Comparison of ENCODE assay signal across 16 cellular contexts in the genomic region with DNA sequence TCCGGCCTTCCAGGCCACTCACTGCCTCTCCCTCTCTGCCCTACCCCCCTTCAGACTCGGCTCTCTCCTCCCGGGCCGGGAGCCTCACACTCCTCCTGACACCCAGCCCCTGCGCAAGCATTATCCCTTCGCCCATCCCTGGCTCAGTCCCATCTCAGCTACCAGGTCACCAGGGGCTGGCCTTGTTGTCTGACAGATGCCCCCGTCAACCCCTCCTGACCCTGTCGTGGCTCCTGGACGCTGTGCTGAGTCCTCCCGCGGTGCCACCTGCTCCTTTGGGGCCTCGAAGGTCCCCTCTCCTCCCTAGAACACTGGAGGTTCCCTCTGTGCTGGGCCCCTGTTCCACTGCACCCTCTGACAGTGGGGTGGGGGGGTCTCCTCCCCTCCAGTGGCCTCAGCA.
"Had no signal": no experiment of that assay in that cellular context is flagged by ENCODE, and none has a peak within 500 bp of the region (broad histone marks: within the 10 kb centered on the region; RNA-seq: fewer than 3 reads in every experiment).

No MANE protein-coding gene starts in this region.

- H3K9me3 Mint-ChIP-seq: activated naive CD4-positive, alpha-beta T cell treated with anti-CD3 and anti-CD28 coated beads, Interleukin-2, amount 50 U/mL, for 72 hours; activated T-cell treated with anti-CD3 and anti-CD28 coated beads, Interleukin-2, amount 50 U/mL, for 72 hours; natural killer cell treated with Interleukin-12 subunit alpha and Interleukin-12 subunit beta and Interleukin-15 and Interleukin-18, amount 100 ng/mL, for 72 hours; stimulated activated naive CD8-positive, alpha-beta T cell treated with anti-CD3 and anti-CD28 coated beads, Interleukin-15, amount 100 ng/mL, for 72 hours; T-helper 2 cell treated with Interferon-gamma antibody and Interleukin-4, amounts not matched to agents 5 μg/mL and 100 μg/mL, for 36 hours had no signal

- H3K36me3 Mint-ChIP-seq: activated CD8-positive, alpha-beta memory T cell treated with anti-CD3 and anti-CD28 coated beads, Interleukin-2, amount 10 ng/mL, durations not matched to agents 7 days and 5 days; activated naive CD4-positive, alpha-beta T cell treated with anti-CD3 and anti-CD28 coated beads, Interleukin-2, amount 50 U/mL, for 72 hours; natural killer cell treated with Interleukin-12 subunit alpha and Interleukin-12 subunit beta and Interleukin-15 and Interleukin-18, amount 100 ng/mL, for 72 hours had no signal

- H3K4me3 Mint-ChIP-seq: activated CD4-positive, alpha-beta T cell treated with anti-CD3 and anti-CD28 coated beads for 36 hours; activated CD8-positive, alpha-beta memory T cell treated with anti-CD3 and anti-CD28 coated beads, Interleukin-2, amount 10 ng/mL, durations not matched to agents 7 days and 5 days; activated CD8-positive, alpha-beta T cell treated with anti-CD3 and anti-CD28 coated beads, Interleukin-2, amount 10 ng/mL, durations not matched to agents 7 days and 5 days; natural killer cell treated with Interleukin-12 subunit alpha and Interleukin-12 subunit beta and Interleukin-15 and Interleukin-18, amount 100 ng/mL, for 72 hours; stimulated activated naive CD8-positive, alpha-beta T cell treated with anti-CD3 and anti-CD28 coated beads, Interleukin-15, amount 100 ng/mL, for 72 hours; T-helper 2 cell treated with Interferon-gamma antibody and Interleukin-4, amounts not matched to agents 5 μg/mL and 100 μg/mL, for 36 hours had no signal

- H3K27me3 Mint-ChIP-seq: activated CD4-positive, alpha-beta T cell treated with anti-CD3 and anti-CD28 coated beads for 36 hours; activated CD8-positive, alpha-beta memory T cell treated with anti-CD3 and anti-CD28 coated beads, Interleukin-2, amount 10 ng/mL, durations not matched to agents 7 days and 5 days; natural killer cell treated with Interleukin-12 subunit alpha and Interleukin-12 subunit beta and Interleukin-15 and Interleukin-18, amount 100 ng/mL, for 72 hours had no signal

- DNase-seq: activated CD4-positive, alpha-beta T cell treated with anti-CD3 and anti-CD28 coated beads for 36 hours; activated CD8-positive, alpha-beta memory T cell treated with anti-CD3 and anti-CD28 coated beads, Interleukin-2, amount 10 ng/mL, durations not matched to agents 7 days and 5 days; activated CD8-positive, alpha-beta T cell treated with anti-CD3 and anti-CD28 coated beads, Interleukin-2, amount 10 ng/mL, durations not matched to agents 7 days and 5 days; activated naive CD4-positive, alpha-beta T cell; activated T-cell treated with anti-CD3 and anti-CD28 coated beads, Interleukin-2, amount 50 U/mL, for 72 hours; central memory CD4-positive, alpha-beta T cell; dermis blood vessel endothelial cell; effector CD4-positive, alpha-beta T cell; left ventricle myocardium superior; stimulated activated CD4-positive, alpha-beta T cell treated with anti-CD3 and anti-CD28 coated beads, Interleukin-4, amount 100 ng/mL, for 1 hour; stimulated activated naive CD8-positive, alpha-beta T cell treated with anti-CD3 and anti-CD28 coated beads, Interleukin-15, amount 100 ng/mL, for 72 hours; T-helper 1 cell; upper lobe of right lung had no signal

- H3K27ac Mint-ChIP-seq: activated CD4-positive, alpha-beta T cell treated with anti-CD3 and anti-CD28 coated beads for 36 hours; activated CD8-positive, alpha-beta memory T cell treated with anti-CD3 and anti-CD28 coated beads, Interleukin-2, amount 10 ng/mL, durations not matched to agents 7 days and 5 days; activated CD8-positive, alpha-beta T cell treated with anti-CD3 and anti-CD28 coated beads, Interleukin-2, amount 10 ng/mL, durations not matched to agents 7 days and 5 days; activated T-cell treated with anti-CD3 and anti-CD28 coated beads, Interleukin-2, amount 50 U/mL, for 72 hours; natural killer cell treated with Interleukin-12 subunit alpha and Interleukin-12 subunit beta and Interleukin-15 and Interleukin-18, amount 100 ng/mL, for 72 hours; T-helper 2 cell treated with Interferon-gamma antibody and Interleukin-4, amounts not matched to agents 5 μg/mL and 100 μg/mL, for 36 hours had no signal
